24 cellular contexts compared by ENCODE assay signal in the genomic region with DNA sequence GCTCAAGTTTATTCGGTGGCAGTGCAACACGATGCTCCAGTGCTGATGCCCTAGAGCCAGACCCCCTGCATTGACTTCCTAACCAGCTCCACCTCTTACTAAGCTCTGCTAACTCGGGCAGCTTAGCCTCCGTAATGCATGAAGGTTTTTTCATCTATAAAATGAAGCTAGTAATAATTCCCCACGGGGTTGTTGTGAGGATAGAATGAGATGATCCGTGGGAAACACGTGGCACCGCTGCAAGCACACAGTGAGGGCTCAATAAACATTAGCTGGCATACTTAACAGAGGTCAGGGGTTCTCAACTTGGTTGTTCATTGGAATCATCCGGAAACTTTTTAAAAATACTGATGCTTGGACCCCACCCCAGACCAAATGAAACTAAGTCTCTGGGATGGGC. TPM values are rescaled to one million over a fixed set of nuclear protein-coding genes. Genes with fewer than 3 reads are reported as not detected.
DNase-seq lines count a peak whose midpoint lies in the region; ATAC-seq and TF ChIP-seq lines count a peak whose summit lies in the region.
"Had no signal": no experiment of that assay in that cellular context is flagged by ENCODE, and none has a peak within 500 bp of the region (broad histone marks: within the 10 kb centered on the region; RNA-seq: fewer than 3 reads in every experiment).

No MANE protein-coding gene starts in this region.

- H3K27ac Mint-ChIP-seq in activated CD4-positive, alpha-beta T cell treated with anti-CD3 and anti-CD28 coated beads for 36 hours, result no peak overlapping the region
- H3K27ac Mint-ChIP-seq: activated naive CD8-positive, alpha-beta T cell; activated T-helper 17 cell treated with anti-CD3 and anti-CD28 coated beads, Interleukin-2, amount 50 U/mL, for 72 hours; GM23338; stimulated activated effector memory CD8-positive, alpha-beta T cell treated with anti-CD3 and anti-CD28 coated beads, Interleukin-12 subunit alpha, Interleukin-12 subunit beta, amount 100 ng/mL, for 72 hours; T-helper 2 cell treated with Interferon-gamma antibody and Interleukin-4, amounts not matched to agents 5 μg/mL and 100 μg/mL, for 36 hours had no signal

- peaks cover 80% of the 10 kb centered on the region for H3K79me2 ChIP-seq in Loucy (ENCODE audit: insufficient read depth, low read length)

- 88 to 96% methylated on average over 4 to 6 of the region's 9 CpGs for WGBS in mesodermal cell (ENCODE audit: insufficient coverage in 2 of 2), 2 experiments
- 71 to 79% methylated on average over 9 of the region's 9 CpGs for WGBS in heart right ventricle, 2 donors

- H2AFZ ChIP-seq in Loucy (ENCODE audit: low read length), result no peak overlapping the region
- H2AFZ ChIP-seq: GM23338 had no signal

- no peak overlapping the region for H3K4me3 Mint-ChIP-seq in activated CD4-positive, alpha-beta T cell treated with anti-CD3 and anti-CD28 coated beads for 36 hours
- H3K4me3 Mint-ChIP-seq: activated naive CD8-positive, alpha-beta T cell; activated T-helper 17 cell treated with anti-CD3 and anti-CD28 coated beads, Interleukin-2, amount 50 U/mL, for 72 hours; GM23338; stimulated activated effector memory CD8-positive, alpha-beta T cell treated with anti-CD3 and anti-CD28 coated beads, Interleukin-12 subunit alpha, Interleukin-12 subunit beta, amount 100 ng/mL, for 72 hours; T-helper 2 cell treated with Interferon-gamma antibody and Interleukin-4, amounts not matched to agents 5 μg/mL and 100 μg/mL, for 36 hours had no signal

- H3K36me3 ChIP-seq in BLaER1, result peaks cover 44% of the 10 kb centered on the region
- peaks cover 47% of the 10 kb centered on the region; the same call in 1 of the 2 replicates for H3K36me3 ChIP-seq in Loucy (ENCODE audit: insufficient read depth, low read length)
- H3K36me3 ChIP-seq in mesodermal cell (ENCODE audit: control insufficient read depth, insufficient read depth, low read length), result peaks cover 95% of the 10 kb centered on the region
- H3K36me3 ChIP-seq in heart right ventricle, result peaks cover 0 to 76% (median 5%) of the 10 kb centered on the region in 9 donors
- H3K36me3 ChIP-seq: prostate gland, uterus had no signal

- H3K9ac ChIP-seq in BLaER1 (no peak overlapping the region), Loucy (ENCODE audit: low read depth, low read length, poor library complexity, severe bottlenecking) (no peak overlapping the region)

- DNase-seq in choroid plexus epithelial cell (ENCODE audit: low read depth), result peak; percentile 36
- no peak for DNase-seq in NCI-H69 (lab: John Stamatoyannopoulos, UW)
- no peak for DNase-seq in heart right ventricle
- DNase-seq in activated CD4-positive, alpha-beta T cell treated with anti-CD3 and anti-CD28 coated beads for 36 hours, result no peak
- DNase-seq: DMS 273 treated with DMSO at 0.1 percent for 48 hours; effector CD8-positive, alpha-beta T cell; NCI-H1436 treated with DMSO at 0.1 percent for 48 hours; NCI-H774; stimulated activated CD4-positive, alpha-beta T cell treated with anti-CD3 and anti-CD28 coated beads, Interleukin-1b, Interleukin-23, amount 100 ng/mL, for 48 hours; uterus had no signal

- POLR2A ChIA-PET in activated CD4-positive, alpha-beta T cell treated with anti-CD3 and anti-CD28 coated beads for 36 hours (lab: Charles Lee), result no interaction called here

- peaks cover 41% of the 10 kb centered on the region for H3K4me1 Mint-ChIP-seq in activated CD4-positive, alpha-beta T cell treated with anti-CD3 and anti-CD28 coated beads for 36 hours

- H3F3A ChIP-seq in Loucy (ENCODE audit: low read depth), result no peaks in the 10 kb centered on the region

- H3K9me2 ChIP-seq in Loucy (replicated peaks; ENCODE audit: low read depth, low read length), result no peaks in the 10 kb centered on the region

- CTCF ChIA-PET in activated CD4-positive, alpha-beta T cell treated with anti-CD3 and anti-CD28 coated beads for 36 hours (lab: Charles Lee), result interaction anchor here (1.6 kb wide), 2 partner anchors 9 to 15 kb away, joined by 6 read pairs; no protein-coding TSS in a partner anchor

- H3K4me3 ChIP-seq in BLaER1, result no peak overlapping the region
- peak overlapping the region; percentile 20 for H3K4me3 ChIP-seq in Loucy (ENCODE audit: low read length, poor library complexity, severe bottlenecking)
- no peak overlapping the region for H3K4me3 ChIP-seq in choroid plexus epithelial cell (ENCODE audit: low read depth, low read length)
- peak overlapping the region; percentile 3 for H3K4me3 ChIP-seq in mesodermal cell (ENCODE audit: extremely low read depth, insufficient read depth, low read length, poor library complexity, severe bottlenecking)
- H3K4me3 ChIP-seq in heart right ventricle, result no peak overlapping the region
- H3K4me3 ChIP-seq: GM23338, prostate gland, suprapubic skin, uterus had no signal

- H3K4me1 ChIP-seq in BLaER1 (peaks cover 55% of the 10 kb centered on the region), Loucy (ENCODE audit: insufficient read depth, low read length, poor library complexity, severe bottlenecking) (peaks cover 38% of the 10 kb centered on the region), mesodermal cell (ENCODE audit: control insufficient read depth, insufficient read depth, low read length, poor library complexity, severe bottlenecking) (peaks cover 53% of the 10 kb centered on the region), heart right ventricle (peaks cover 0 to 74% (median 45%) of the 10 kb centered on the region in 9 donors)
- H3K4me1 ChIP-seq: uterus had no signal

- peaks cover 9% of the 10 kb centered on the region for H4K20me1 ChIP-seq in BLaER1
- H4K20me1 ChIP-seq in Loucy (ENCODE audit: insufficient read depth, low read length, poor library complexity, severe bottlenecking), result peaks cover 11% of the 10 kb centered on the region

- no peak overlapping the region for H3K27ac ChIP-seq in BLaER1
- no peak overlapping the region for H3K27ac ChIP-seq in mesodermal cell (ENCODE audit: low read depth, low read length, severe bottlenecking)
- no peak overlapping the region for H3K27ac ChIP-seq in heart right ventricle
- H3K27ac ChIP-seq: prostate gland, suprapubic skin, uterus, VCaP had no signal

- H3K4me2 ChIP-seq in BLaER1, result peak overlapping the region; percentile 50
- H3K4me2 ChIP-seq in Loucy (ENCODE audit: low read depth, low read length, poor library complexity, severe bottlenecking), result peak overlapping the region; percentile 58
- H3K4me2 ChIP-seq: GM23338 had no signal

- peaks cover 7% of the 10 kb centered on the region for H3K27me3 Mint-ChIP-seq in activated CD4-positive, alpha-beta T cell treated with anti-CD3 and anti-CD28 coated beads for 36 hours
- H3K27me3 Mint-ChIP-seq: natural killer cell treated with Interleukin-12 subunit alpha and Interleukin-12 subunit beta and Interleukin-15 and Interleukin-18, amount 100 ng/mL, for 72 hours had no signal

- H3K9me3 ChIP-seq in BLaER1 (no peaks in the 10 kb centered on the region), Loucy (ENCODE audit: insufficient read depth, low read depth, low read length) (no peaks in the 10 kb centered on the region), mesodermal cell (ENCODE audit: control insufficient read depth, low read length) (no peaks in the 10 kb centered on the region), heart right ventricle (no peaks in the 10 kb centered on the region)
- H3K9me3 ChIP-seq: prostate gland, suprapubic skin, uterus had no signal

- no peaks in the 10 kb centered on the region for H3K9me3 Mint-ChIP-seq in activated CD4-positive, alpha-beta T cell treated with anti-CD3 and anti-CD28 coated beads for 36 hours (ENCODE audit: low read depth)
- H3K9me3 Mint-ChIP-seq: activated T-helper 17 cell treated with anti-CD3 and anti-CD28 coated beads, Interleukin-2, amount 50 U/mL, for 72 hours; GM23338; natural killer cell treated with Interleukin-12 subunit alpha and Interleukin-12 subunit beta and Interleukin-15 and Interleukin-18, amount 100 ng/mL, for 72 hours; stimulated activated effector memory CD8-positive, alpha-beta T cell treated with anti-CD3 and anti-CD28 coated beads, Interleukin-12 subunit alpha, Interleukin-12 subunit beta, amount 100 ng/mL, for 72 hours; T-helper 2 cell treated with Interferon-gamma antibody and Interleukin-4, amounts not matched to agents 5 μg/mL and 100 μg/mL, for 36 hours had no signal

- H3K27me3 ChIP-seq in BLaER1, result no peaks in the 10 kb centered on the region
- no peaks in the 10 kb centered on the region for H3K27me3 ChIP-seq in Loucy (ENCODE audit: insufficient read depth, low read length, poor library complexity, severe bottlenecking)
- no peaks in the 10 kb centered on the region for H3K27me3 ChIP-seq in heart right ventricle
- H3K27me3 ChIP-seq: suprapubic skin, uterus had no signal

- intact Hi-C loops in heart right ventricle (cut with DNase I), result loop anchor here in 4 of 10 donors (10.0 kb wide), 8 partner anchors 49 to 459 kb away; no protein-coding TSS in a partner anchor
- intact Hi-C loops in activated CD4-positive, alpha-beta T cell treated with anti-CD3 and anti-CD28 coated beads for 36 hours (cut with DNase I, micrococcal nuclease), result loop anchor here in 1 of 2 experiments (5.0 kb wide), 1 partner anchor 316 kb away; no protein-coding TSS in a partner anchor

- TF ChIP-seq CTCF in Loucy (conservative IDR thresholded peaks at IDR 0.05; ENCODE audit: low read length), result no peak
- TF ChIP-seq CTCF in choroid plexus epithelial cell (conservative IDR thresholded peaks at IDR 0.05; ENCODE audit: low read depth, low read length), result no peak
- TF ChIP-seq CTCF in heart right ventricle (IDR thresholded peaks at IDR 0.05), result no peak

- no peaks in the 10 kb centered on the region for H3K36me3 Mint-ChIP-seq in activated CD4-positive, alpha-beta T cell treated with anti-CD3 and anti-CD28 coated beads for 36 hours (ENCODE audit: low read depth)
- H3K36me3 Mint-ChIP-seq: activated naive CD8-positive, alpha-beta T cell; natural killer cell treated with Interleukin-12 subunit alpha and Interleukin-12 subunit beta and Interleukin-15 and Interleukin-18, amount 100 ng/mL, for 72 hours; stimulated activated effector memory CD8-positive, alpha-beta T cell treated with anti-CD3 and anti-CD28 coated beads, Interleukin-12 subunit alpha, Interleukin-12 subunit beta, amount 100 ng/mL, for 72 hours had no signal

- ATAC-seq in GM18858 (IDR thresholded peaks at IDR 0.05; ENCODE audit: unreplicated experiment) (no peak), heart right ventricle (no peak)
- no peak for ATAC-seq in activated CD4-positive, alpha-beta T cell treated with anti-CD3 and anti-CD28 coated beads for 36 hours
- ATAC-seq: GM23338; left lobe of liver; natural killer cell treated with Interleukin-12 subunit alpha and Interleukin-12 subunit beta and Interleukin-15 and Interleukin-18, amount 100 ng/mL, for 72 hours had no signal

RNA-seq across cellular contexts. Expression of gene ENC1, which starts 6.8 kb away (rescaled TPM):
- polyA plus RNA-seq in mesodermal cell (2013, experiment 1 of 2), result 138 TPM
- polyA plus RNA-seq in mesodermal cell (2013, experiment 2 of 2), result 107 TPM
- 1 to 10 TPM; 2.8 to 9.1 (median 4.0) TPM for total RNA-seq in heart right ventricle
- polyA plus RNA-seq in heart right ventricle, result 1 to 10 TPM; 2.1 to 2.6 TPM
- total RNA-seq in activated CD4-positive, alpha-beta T cell treated with anti-CD3 and anti-CD28 coated beads for 36 hours, result under 1 TPM; 0.48 to 0.67 TPM

RNA-seq across cellular contexts. Expression of gene HEXB, which starts 51.3 kb away (rescaled TPM):
- 106 TPM for polyA plus RNA-seq in mesodermal cell (2013, experiment 1 of 2)
- polyA plus RNA-seq in mesodermal cell (2013, experiment 2 of 2), result 108 TPM
- 100 to 1,000 TPM in 8 of 10 donors, 10 to 100 TPM in 2; 79.4 to 225 (median 115) TPM for total RNA-seq in heart right ventricle
- 10 to 100 TPM; 68.7 to 93.8 TPM for polyA plus RNA-seq in heart right ventricle
- total RNA-seq in activated CD4-positive, alpha-beta T cell treated with anti-CD3 and anti-CD28 coated beads for 36 hours, result 10 to 100 TPM; 42.6 to 47.6 TPM

Comparison
In these comparisons a context has a peak if more than half of its experiments do, and no peak if none do; other contexts are left out.
1. H3K4me3 ChIP-seq: peak in Loucy (single experiment) and mesodermal cell (single experiment); none in BLaER1 (single experiment), choroid plexus epithelial cell (single experiment) and heart right ventricle (0 of 10).